1 cellular context compared by ENCODE assay signal in genomic region chr12:100185361-100185894, GRCh38.
TF ChIP-seq lines count a peak whose summit lies in the region.

No MANE protein-coding gene starts in this region.

TF ChIP-seq in IMR-90, 13 proteins besides CTCF, POLR2A, EP300 and RAD21 (continued from another document):
- TF ChIP-seq RFX5 (IDR thresholded peaks at IDR 0.05; ENCODE audit: low read depth, low read length): no peak
- TF ChIP-seq, protein P1, sequence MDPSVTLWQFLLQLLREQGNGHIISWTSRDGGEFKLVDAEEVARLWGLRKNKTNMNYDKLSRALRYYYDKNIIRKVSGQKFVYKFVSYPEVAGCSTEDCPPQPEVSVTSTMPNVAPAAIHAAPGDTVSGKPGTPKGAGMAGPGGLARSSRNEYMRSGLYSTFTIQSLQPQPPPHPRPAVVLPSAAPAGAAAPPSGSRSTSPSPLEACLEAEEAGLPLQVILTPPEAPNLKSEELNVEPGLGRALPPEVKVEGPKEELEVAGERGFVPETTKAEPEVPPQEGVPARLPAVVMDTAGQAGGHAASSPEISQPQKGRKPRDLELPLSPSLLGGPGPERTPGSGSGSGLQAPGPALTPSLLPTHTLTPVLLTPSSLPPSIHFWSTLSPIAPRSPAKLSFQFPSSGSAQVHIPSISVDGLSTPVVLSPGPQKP (IDR thresholded peaks at IDR 0.05; ENCODE audit: borderline replicate concordance, low read depth, low read length): no peak
- no peak for TF ChIP-seq MAZ (IDR thresholded peaks at IDR 0.05; ENCODE audit: borderline replicate concordance, low read depth, low read length)
- TF ChIP-seq NFE2L2 (IDR thresholded peaks at IDR 0.05; ENCODE audit: low read depth, low read length): no peak
